ENCODE assay signal across 1 cellular context in the genomic region with DNA sequence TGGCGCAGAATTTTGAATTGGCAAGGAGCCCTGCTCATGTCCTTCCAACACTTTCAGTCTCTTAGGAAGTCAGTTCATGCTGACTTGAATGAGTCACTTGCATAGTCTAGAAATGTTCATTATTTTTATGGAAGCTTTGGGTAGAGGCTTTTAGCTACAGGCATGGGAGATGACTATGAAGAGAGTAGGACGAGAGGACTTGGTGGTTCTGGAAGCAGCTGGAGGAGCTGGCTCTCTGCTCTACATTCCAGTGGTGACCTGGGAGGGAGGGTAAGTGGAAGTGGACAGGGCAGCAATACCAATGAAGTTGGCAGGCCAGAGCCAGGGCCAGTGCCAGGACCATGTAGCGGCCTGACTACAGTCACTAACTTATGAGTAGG.
TF ChIP-seq lines count a peak whose summit lies in the region.

No MANE protein-coding gene starts in this region.

TF ChIP-seq in GM23338, 12 proteins besides CTCF, POLR2A, EP300 and RAD21 (continued from another document):
- TF ChIP-seq, protein P1, sequence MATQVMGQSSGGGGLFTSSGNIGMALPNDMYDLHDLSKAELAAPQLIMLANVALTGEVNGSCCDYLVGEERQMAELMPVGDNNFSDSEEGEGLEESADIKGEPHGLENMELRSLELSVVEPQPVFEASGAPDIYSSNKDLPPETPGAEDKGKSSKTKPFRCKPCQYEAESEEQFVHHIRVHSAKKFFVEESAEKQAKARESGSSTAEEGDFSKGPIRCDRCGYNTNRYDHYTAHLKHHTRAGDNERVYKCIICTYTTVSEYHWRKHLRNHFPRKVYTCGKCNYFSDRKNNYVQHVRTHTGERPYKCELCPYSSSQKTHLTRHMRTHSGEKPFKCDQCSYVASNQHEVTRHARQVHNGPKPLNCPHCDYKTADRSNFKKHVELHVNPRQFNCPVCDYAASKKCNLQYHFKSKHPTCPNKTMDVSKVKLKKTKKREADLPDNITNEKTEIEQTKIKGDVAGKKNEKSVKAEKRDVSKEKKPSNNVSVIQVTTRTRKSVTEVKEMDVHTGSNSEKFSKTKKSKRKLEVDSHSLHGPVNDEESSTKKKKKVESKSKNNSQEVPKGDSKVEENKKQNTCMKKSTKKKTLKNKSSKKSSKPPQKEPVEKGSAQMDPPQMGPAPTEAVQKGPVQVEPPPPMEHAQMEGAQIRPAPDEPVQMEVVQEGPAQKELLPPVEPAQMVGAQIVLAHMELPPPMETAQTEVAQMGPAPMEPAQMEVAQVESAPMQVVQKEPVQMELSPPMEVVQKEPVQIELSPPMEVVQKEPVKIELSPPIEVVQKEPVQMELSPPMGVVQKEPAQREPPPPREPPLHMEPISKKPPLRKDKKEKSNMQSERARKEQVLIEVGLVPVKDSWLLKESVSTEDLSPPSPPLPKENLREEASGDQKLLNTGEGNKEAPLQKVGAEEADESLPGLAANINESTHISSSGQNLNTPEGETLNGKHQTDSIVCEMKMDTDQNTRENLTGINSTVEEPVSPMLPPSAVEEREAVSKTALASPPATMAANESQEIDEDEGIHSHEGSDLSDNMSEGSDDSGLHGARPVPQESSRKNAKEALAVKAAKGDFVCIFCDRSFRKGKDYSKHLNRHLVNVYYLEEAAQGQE (IDR thresholded peaks at IDR 0.05; ENCODE audit: unreplicated experiment), result no peak
- no peak for TF ChIP-seq POLR2AphosphoS5 (IDR thresholded peaks at IDR 0.05; ENCODE audit: low read depth)
- TF ChIP-seq CREB1 (CRISPR knock-in tag; IDR thresholded peaks at IDR 0.05; ENCODE audit: low read depth), result no peak
- no peak for TF ChIP-seq ZNF331 (CRISPR knock-in tag; IDR thresholded peaks at IDR 0.05; ENCODE audit: low read depth)
- TF ChIP-seq, protein P2, sequence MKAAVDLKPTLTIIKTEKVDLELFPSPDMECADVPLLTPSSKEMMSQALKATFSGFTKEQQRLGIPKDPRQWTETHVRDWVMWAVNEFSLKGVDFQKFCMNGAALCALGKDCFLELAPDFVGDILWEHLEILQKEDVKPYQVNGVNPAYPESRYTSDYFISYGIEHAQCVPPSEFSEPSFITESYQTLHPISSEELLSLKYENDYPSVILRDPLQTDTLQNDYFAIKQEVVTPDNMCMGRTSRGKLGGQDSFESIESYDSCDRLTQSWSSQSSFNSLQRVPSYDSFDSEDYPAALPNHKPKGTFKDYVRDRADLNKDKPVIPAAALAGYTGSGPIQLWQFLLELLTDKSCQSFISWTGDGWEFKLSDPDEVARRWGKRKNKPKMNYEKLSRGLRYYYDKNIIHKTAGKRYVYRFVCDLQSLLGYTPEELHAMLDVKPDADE (IDR thresholded peaks at IDR 0.05), result no peak
- TF ChIP-seq JUNB (IDR thresholded peaks at IDR 0.05; ENCODE audit: unreplicated experiment), result no peak
- TF ChIP-seq, protein P3, sequence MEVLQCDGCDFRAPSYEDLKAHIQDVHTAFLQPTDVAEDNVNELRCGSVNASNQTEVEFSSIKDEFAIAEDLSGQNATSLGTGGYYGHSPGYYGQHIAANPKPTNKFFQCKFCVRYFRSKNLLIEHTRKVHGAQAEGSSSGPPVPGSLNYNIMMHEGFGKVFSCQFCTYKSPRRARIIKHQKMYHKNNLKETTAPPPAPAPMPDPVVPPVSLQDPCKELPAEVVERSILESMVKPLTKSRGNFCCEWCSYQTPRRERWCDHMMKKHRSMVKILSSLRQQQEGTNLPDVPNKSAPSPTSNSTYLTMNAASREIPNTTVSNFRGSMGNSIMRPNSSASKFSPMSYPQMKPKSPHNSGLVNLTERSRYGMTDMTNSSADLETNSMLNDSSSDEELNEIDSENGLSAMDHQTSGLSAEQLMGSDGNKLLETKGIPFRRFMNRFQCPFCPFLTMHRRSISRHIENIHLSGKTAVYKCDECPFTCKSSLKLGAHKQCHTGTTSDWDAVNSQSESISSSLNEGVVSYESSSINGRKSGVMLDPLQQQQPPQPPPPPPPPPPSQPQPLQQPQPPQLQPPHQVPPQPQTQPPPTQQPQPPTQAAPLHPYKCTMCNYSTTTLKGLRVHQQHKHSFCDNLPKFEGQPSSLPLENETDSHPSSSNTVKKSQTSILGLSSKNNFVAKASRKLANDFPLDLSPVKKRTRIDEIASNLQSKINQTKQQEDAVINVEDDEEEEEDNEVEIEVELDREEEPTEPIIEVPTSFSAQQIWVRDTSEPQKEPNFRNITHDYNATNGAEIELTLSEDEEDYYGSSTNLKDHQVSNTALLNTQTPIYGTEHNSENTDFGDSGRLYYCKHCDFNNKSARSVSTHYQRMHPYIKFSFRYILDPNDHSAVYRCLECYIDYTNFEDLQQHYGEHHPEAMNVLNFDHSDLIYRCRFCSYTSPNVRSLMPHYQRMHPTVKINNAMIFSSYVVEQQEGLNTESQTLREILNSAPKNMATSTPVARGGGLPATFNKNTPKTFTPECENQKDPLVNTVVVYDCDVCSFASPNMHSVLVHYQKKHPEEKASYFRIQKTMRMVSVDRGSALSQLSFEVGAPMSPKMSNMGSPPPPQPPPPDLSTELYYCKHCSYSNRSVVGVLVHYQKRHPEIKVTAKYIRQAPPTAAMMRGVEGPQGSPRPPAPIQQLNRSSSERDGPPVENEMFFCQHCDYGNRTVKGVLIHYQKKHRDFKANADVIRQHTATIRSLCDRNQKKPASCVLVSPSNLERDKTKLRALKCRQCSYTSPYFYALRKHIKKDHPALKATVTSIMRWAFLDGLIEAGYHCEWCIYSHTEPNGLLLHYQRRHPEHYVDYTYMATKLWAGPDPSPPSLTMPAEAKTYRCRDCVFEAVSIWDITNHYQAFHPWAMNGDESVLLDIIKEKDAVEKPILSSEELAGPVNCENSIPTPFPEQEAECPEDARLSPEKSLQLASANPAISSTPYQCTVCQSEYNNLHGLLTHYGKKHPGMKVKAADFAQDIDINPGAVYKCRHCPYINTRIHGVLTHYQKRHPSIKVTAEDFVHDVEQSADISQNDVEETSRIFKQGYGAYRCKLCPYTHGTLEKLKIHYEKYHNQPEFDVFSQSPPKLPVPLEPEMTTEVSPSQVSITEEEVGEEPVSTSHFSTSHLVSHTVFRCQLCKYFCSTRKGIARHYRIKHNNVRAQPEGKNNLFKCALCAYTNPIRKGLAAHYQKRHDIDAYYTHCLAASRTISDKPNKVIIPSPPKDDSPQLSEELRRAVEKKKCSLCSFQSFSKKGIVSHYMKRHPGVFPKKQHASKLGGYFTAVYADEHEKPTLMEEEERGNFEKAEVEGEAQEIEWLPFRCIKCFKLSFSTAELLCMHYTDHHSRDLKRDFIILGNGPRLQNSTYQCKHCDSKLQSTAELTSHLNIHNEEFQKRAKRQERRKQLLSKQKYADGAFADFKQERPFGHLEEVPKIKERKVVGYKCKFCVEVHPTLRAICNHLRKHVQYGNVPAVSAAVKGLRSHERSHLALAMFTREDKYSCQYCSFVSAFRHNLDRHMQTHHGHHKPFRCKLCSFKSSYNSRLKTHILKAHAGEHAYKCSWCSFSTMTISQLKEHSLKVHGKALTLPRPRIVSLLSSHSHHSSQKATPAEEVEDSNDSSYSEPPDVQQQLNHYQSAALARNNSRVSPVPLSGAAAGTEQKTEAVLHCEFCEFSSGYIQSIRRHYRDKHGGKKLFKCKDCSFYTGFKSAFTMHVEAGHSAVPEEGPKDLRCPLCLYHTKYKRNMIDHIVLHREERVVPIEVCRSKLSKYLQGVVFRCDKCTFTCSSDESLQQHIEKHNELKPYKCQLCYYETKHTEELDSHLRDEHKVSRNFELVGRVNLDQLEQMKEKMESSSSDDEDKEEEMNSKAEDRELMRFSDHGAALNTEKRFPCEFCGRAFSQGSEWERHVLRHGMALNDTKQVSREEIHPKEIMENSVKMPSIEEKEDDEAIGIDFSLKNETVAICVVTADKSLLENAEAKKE (CRISPR knock-in tag; IDR thresholded peaks at IDR 0.05), result no peak
- no peak for TF ChIP-seq EZH2 (IDR thresholded peaks at IDR 0.05; ENCODE audit: low read depth, unreplicated experiment)
